Comparison of ENCODE assay signal across 9 cellular contexts in genomic region chr20:59955131-59955796, GRCh38. TPM values are rescaled to one million over a fixed set of nuclear protein-coding genes. Genes with fewer than 3 reads are reported as not detected.
DNase-seq lines count a peak whose midpoint lies in the region; ATAC-seq, FAIRE-seq and TF ChIP-seq lines count a peak whose summit lies in the region.
"Had no signal": no experiment of that assay in that cellular context is flagged by ENCODE, and none has a peak within 500 bp of the region (broad histone marks: within the 10 kb centered on the region; RNA-seq: fewer than 3 reads in every experiment).

No MANE protein-coding gene starts in this region.

- no peak overlapping the region for H3K4me3 ChIP-seq in Jurkat, Clone E6-1 (ENCODE audit: low read length)
- H3K4me3 ChIP-seq in HepG2 (replicated peaks in 1 of 3; ENCODE audit: insufficient read depth in 1 of 3, low read depth in 2 of 3, low read length in 3 of 3), result no peak overlapping the region
- no peak overlapping the region for H3K4me3 ChIP-seq in spleen
- H3K4me3 ChIP-seq: cardiac muscle cell had no signal

- no peaks in the 10 kb centered on the region for H3K9me3 Mint-ChIP-seq in Calu3 (ENCODE audit: low read depth, unreplicated experiment)
- no peaks in the 10 kb centered on the region for H3K9me3 Mint-ChIP-seq in activated T-helper 2 cell treated with anti-CD3 and anti-CD28 coated beads, Interferon-gamma antibody, Interleukin-2, Interleukin-4, amounts not matched to agents 10 μg/mL and 5 μg/mL and 100 μg/mL, durations not matched to agents 14 hours and 24 hours and 36 hours

- H3K36me3 ChIP-seq in HepG2 (replicated peaks in 1 of 2; ENCODE audit: control insufficient read depth in 1 of 2, insufficient read depth in 2 of 2, low read length in 2 of 2) (no peaks in the 10 kb centered on the region), spleen (peaks cover 0 to 33% (median 0%) of the 10 kb centered on the region in 6 donors)
- H3K36me3 ChIP-seq: cardiac muscle cell had no signal

- H3K27ac ChIP-seq in HepG2 (ENCODE audit: extremely low read length, insufficient read depth, low read length) (no peak overlapping the region), spleen (no peak overlapping the region)
- H3K27ac ChIP-seq: cardiac muscle cell had no signal

- POLR2A ChIA-PET in HepG2 (lab: Yijun Ruan, JAX), result interaction anchor here (1.9 kb wide), 1 partner anchor 15 kb away, joined by 14 read pairs; the partner anchor contains the start of genes FAM217B and PPP1R3D

- DNase-seq in Calu3 (peak; percentile 41), SK-N-DZ (ENCODE audit: low spot score) (peak; percentile 71), HepG2 (ENCODE audit: low spot score) (peak; percentile 53), spleen (no peak)
- DNase-seq in Jurkat, Clone E6-1 (ENCODE audit: low read depth, low spot score), result peak; percentile 65
- DNase-seq in activated T-helper 2 cell treated with anti-CD3 and anti-CD28 coated beads, Interferon-gamma antibody, Interleukin-2, Interleukin-4, amounts not matched to agents 10 μg/mL and 5 μg/mL and 100 μg/mL, durations not matched to agents 14 hours and 24 hours and 36 hours (ENCODE audit: low spot score), result no peak

- H3K27me3 Mint-ChIP-seq in Calu3 (ENCODE audit: unreplicated experiment), result no peaks in the 10 kb centered on the region
- no peaks in the 10 kb centered on the region for H3K27me3 Mint-ChIP-seq in activated T-helper 2 cell treated with anti-CD3 and anti-CD28 coated beads, Interferon-gamma antibody, Interleukin-2, Interleukin-4, amounts not matched to agents 10 μg/mL and 5 μg/mL and 100 μg/mL, durations not matched to agents 14 hours and 24 hours and 36 hours (ENCODE audit: low read depth)

- no TSS peak for BruUV-seq in Calu3 (replicated peaks; lab: Mats Ljungman, UMichigan)
- BruUV-seq in HepG2 (replicated peaks; lab: Mats Ljungman, UMichigan), result no TSS peak

- TF ChIP-seq RAD21 in HepG2 (CRISPR knock-in tag; IDR thresholded peaks at IDR 0.05), result 0 out of 2 replicates have a peak, but pooled peaks have one; percentile 39

- TF ChIP-seq EP300 in HepG2 (IDR thresholded peaks at IDR 0.05; ENCODE audit: low read depth in 2 of 2, low read length in 2 of 2) (no peak), HepG2 (CRISPR knock-in tag; IDR thresholded peaks at IDR 0.05; ENCODE audit: borderline replicate concordance) (no peak)

- H3K36me3 Mint-ChIP-seq in Calu3 (ENCODE audit: insufficient read depth, unreplicated experiment), result no peaks in the 10 kb centered on the region
- no peaks in the 10 kb centered on the region for H3K36me3 Mint-ChIP-seq in activated T-helper 2 cell treated with anti-CD3 and anti-CD28 coated beads, Interferon-gamma antibody, Interleukin-2, Interleukin-4, amounts not matched to agents 10 μg/mL and 5 μg/mL and 100 μg/mL, durations not matched to agents 14 hours and 24 hours and 36 hours (ENCODE audit: low read depth)

- CTCF ChIA-PET in Calu3 (lab: Charles Lee) (interaction anchor here (0.6 to 1.9 kb wide), 9 partner anchors 11 to 172 kb away, joined by 3 to 15 read pairs (median 4); partner anchors contain the start of genes FAM217B and PPP1R3D), HepG2 (lab: Yijun Ruan, JAX; ENCODE audit: low intra/inter-chr PET ratio, low total read pairs) (interaction anchor here (1.4 kb wide), 1 partner anchor 21 kb away, joined by 8 read pairs; the partner anchor contains the start of gene SYCP2)

- no peaks in the 10 kb centered on the region for H3K79me2 ChIP-seq in HepG2 (ENCODE audit: insufficient read depth, low read length)

- intact Hi-C loops in Calu3 (cut with micrococcal nuclease; ENCODE audit: unreplicated experiment) (no loop called here), HepG2 (cut with micrococcal nuclease; ENCODE audit: unreplicated experiment) (loop anchor here (1.0 kb wide), 1 partner anchor 105 kb away; no protein-coding TSS in a partner anchor), spleen (cut with DNase I; ENCODE audit: low total_unique reads) (no loop called here)
- intact Hi-C loops in activated T-helper 2 cell treated with anti-CD3 and anti-CD28 coated beads, Interferon-gamma antibody, Interleukin-2, Interleukin-4, amounts not matched to agents 10 μg/mL and 5 μg/mL and 100 μg/mL, durations not matched to agents 14 hours and 24 hours and 36 hours (cut with micrococcal nuclease), result no loop called here

- no peak overlapping the region for H3K27ac Mint-ChIP-seq in Calu3 (ENCODE audit: unreplicated experiment)
- H3K27ac Mint-ChIP-seq in activated T-helper 2 cell treated with anti-CD3 and anti-CD28 coated beads, Interferon-gamma antibody, Interleukin-2, Interleukin-4, amounts not matched to agents 10 μg/mL and 5 μg/mL and 100 μg/mL, durations not matched to agents 14 hours and 24 hours and 36 hours, result no peak overlapping the region

- H4K20me1 ChIP-seq in HepG2 (ENCODE audit: insufficient read depth, low read length), result no peaks in the 10 kb centered on the region

- H3K9me3 ChIP-seq in HepG2 (ENCODE audit: low read length) (no peaks in the 10 kb centered on the region), spleen (no peaks in the 10 kb centered on the region)

- H2AFZ ChIP-seq in HepG2 (ENCODE audit: low read length), result no peak overlapping the region

- H3K4me3 Mint-ChIP-seq in Calu3 (ENCODE audit: low read depth, unreplicated experiment), result no peak overlapping the region
- no peak overlapping the region for H3K4me3 Mint-ChIP-seq in activated T-helper 2 cell treated with anti-CD3 and anti-CD28 coated beads, Interferon-gamma antibody, Interleukin-2, Interleukin-4, amounts not matched to agents 10 μg/mL and 5 μg/mL and 100 μg/mL, durations not matched to agents 14 hours and 24 hours and 36 hours (ENCODE audit: low read depth)

- 52% methylated on average over 8 of the region's 8 CpGs for WGBS in HepG2 (ENCODE audit: low lambda C conversion rate)
- WGBS in spleen, 5 donors, result 81 to 90% (median 85%) methylated on average over 8 of the region's 8 CpGs

- H3K4me2 ChIP-seq in HepG2 (ENCODE audit: low read depth, low read length), result no peak overlapping the region

- in situ Hi-C loops in HepG2 (cut with HindIII; ENCODE audit: extremely low pct_ligation_motif_present, low pct_unique_long_range_greater_than_20kb), result no loop called here

- TF ChIP-seq POLR2A in HepG2 (IDR thresholded peaks at IDR 0.05; ENCODE audit: insufficient read depth in 1 of 2, low read depth in 2 of 2, low read length in 2 of 2), result no peak
- TF ChIP-seq POLR2A in spleen (IDR thresholded peaks at IDR 0.05), result no peak

- no peaks in the 10 kb centered on the region for H3K4me1 Mint-ChIP-seq in Calu3 (ENCODE audit: low read depth, unreplicated experiment)
- H3K4me1 Mint-ChIP-seq in activated T-helper 2 cell treated with anti-CD3 and anti-CD28 coated beads, Interferon-gamma antibody, Interleukin-2, Interleukin-4, amounts not matched to agents 10 μg/mL and 5 μg/mL and 100 μg/mL, durations not matched to agents 14 hours and 24 hours and 36 hours (ENCODE audit: low read depth), result peaks cover 4% of the 10 kb centered on the region

- H3K9ac ChIP-seq in HepG2 (ENCODE audit: insufficient read depth, low read depth, low read length), result no peak overlapping the region

- H3K4me1 ChIP-seq in HepG2 (ENCODE audit: insufficient read depth, low read length) (no peaks in the 10 kb centered on the region), spleen (no peaks in the 10 kb centered on the region)

- H3K27me3 ChIP-seq in HepG2 (ENCODE audit: control insufficient read depth in 1 of 2, insufficient read depth in 2 of 2, low read length in 2 of 2), result no peaks in the 10 kb centered on the region
- no peaks in the 10 kb centered on the region for H3K27me3 ChIP-seq in spleen (replicated peaks in 1 of 7)
- H3K27me3 ChIP-seq: cardiac muscle cell had no signal

- TF ChIP-seq CTCF in Calu3 (IDR thresholded peaks at IDR 0.05; ENCODE audit: unreplicated experiment) (peak; percentile 40), HepG2 (CRISPR knock-in tag; IDR thresholded peaks at IDR 0.05) (peak; percentile 66), spleen (IDR thresholded peaks at IDR 0.05 in 8 of 11, conservative IDR thresholded peaks at IDR 0.05 in 3 of 11) (peak in 5 of 11 experiments; percentile 6 to 22 (median 10))

- ATAC-seq in HepG2 (peak; percentile 98), GM19035 (IDR thresholded peaks at IDR 0.05; ENCODE audit: unreplicated experiment) (no peak), HG02840 (IDR thresholded peaks at IDR 0.05; ENCODE audit: low FRiP score, unreplicated experiment) (no peak)

- FAIRE-seq in HepG2 (lab: Jason Lieb, UNC), result peak; percentile 84

RNA-seq across cellular contexts. Expression of gene CDH26, which starts 3.0 kb away (rescaled TPM):
- total RNA-seq in Calu3 (2022), result 0.76 and 1.1 TPM in 2 replicates
- 1.2 TPM for polyA plus RNA-seq in Jurkat, Clone E6-1 (2012; ENCODE audit: insufficient read depth, insufficient read length)
- 0.09 TPM in 1 of 2 replicates, not detected in the other for polyA plus RNA-seq in SK-N-DZ (2014; cell fraction: cytosol; rRNA removed)
- 0.28 and 2.9 TPM in 2 replicates for polyA plus RNA-seq in SK-N-DZ (2014; cell fraction: nucleus; rRNA removed)
- 0.40 and 0.45 TPM in 2 replicates for total RNA-seq in HepG2 (2016; rRNA removed; fragmentation: Illumina TruSeq; extraction: Trizol)
- 0.10 and 0.18 TPM in 2 replicates for total RNA-seq in HepG2 (2016; cell fraction: cytosol; rRNA removed; fragmentation: Illumina TruSeq; extraction: Trizol; ENCODE audit: low read depth)
- 0.11 TPM in 1 of 2 replicates, not detected in the other for total RNA-seq in HepG2 (2016; cell fraction: insoluble cytoplasmic fraction; rRNA removed; fragmentation: Illumina TruSeq; extraction: Trizol)
- 0.10 and 0.34 TPM in 2 replicates for total RNA-seq in HepG2 (2016; cell fraction: membrane; rRNA removed; fragmentation: Illumina TruSeq; extraction: Trizol)
- 0.59 and 0.88 TPM in 2 replicates for total RNA-seq in HepG2 (2016; cell fraction: nucleus; rRNA removed; fragmentation: Illumina TruSeq; extraction: Trizol)
- polyA plus RNA-seq in HepG2 (2011; rRNA removed), result 0.88 and 1.1 TPM in 2 replicates
- polyA plus RNA-seq in HepG2 (2011; cell fraction: cytosol; rRNA removed), result 0.11 and 0.19 TPM in 2 replicates
- polyA plus RNA-seq in HepG2 (2011; cell fraction: nucleus; rRNA removed), result 3.0 TPM in 2 replicates
- polyA plus RNA-seq in HepG2 (2012), result 0.44 and 0.67 TPM in 2 replicates
- polyA plus RNA-seq in HepG2 (2016; cell fraction: cytosol; fragmentation: Illumina TruSeq; extraction: Trizol; ENCODE audit: low read depth), result not detected in 2 replicates
- polyA plus RNA-seq in HepG2 (2016; cell fraction: insoluble cytoplasmic fraction; fragmentation: Illumina TruSeq; extraction: Trizol; ENCODE audit: low read depth), result 0.22 TPM in 1 of 2 replicates, not detected in the other
- not detected in 2 replicates for polyA plus RNA-seq in HepG2 (2016; cell fraction: membrane; fragmentation: Illumina TruSeq; extraction: Trizol; ENCODE audit: low read depth)
- polyA plus RNA-seq in HepG2 (2016; cell fraction: nucleus; fragmentation: Illumina TruSeq; extraction: Trizol; ENCODE audit: insufficient read depth, low read depth), result 1.6 and 1.8 TPM in 2 replicates
- 0.52 TPM in 1 of 2 replicates, not detected in the other for polyA minus RNA-seq in HepG2 (2011; rRNA and poly(A)+ RNA removed; ENCODE audit: low replicate concordance)
- 0.79 TPM in 1 of 2 replicates, not detected in the other for polyA minus RNA-seq in HepG2 (2011; cell fraction: cytosol; rRNA and poly(A)+ RNA removed)
- 2.7 and 3.2 TPM in 2 replicates for polyA minus RNA-seq in HepG2 (2011; cell fraction: nucleus; rRNA and poly(A)+ RNA removed)
- total RNA-seq in spleen, result 1 to 10 TPM; 1.8 to 6.2 (median 3.1) TPM
- polyA plus RNA-seq in spleen, result 1 to 10 TPM in 1 of 3 donors, under 1 TPM in 2; 0.70 to 1.3 (median 0.89) TPM
- 0.30 and 0.85 TPM in 2 replicates for total RNA-seq in activated T-helper 2 cell treated with anti-CD3 and anti-CD28 coated beads, Interferon-gamma antibody, Interleukin-2, Interleukin-4, amounts not matched to agents 10 μg/mL and 5 μg/mL and 100 μg/mL, durations not matched to agents 14 hours and 24 hours and 36 hours

RNA-seq across cellular contexts. Expression of gene FAM217B, which starts 15.1 kb away (rescaled TPM):
- total RNA-seq in Calu3 (2022) (32.3 and 34.4 TPM in 2 replicates), HepG2 (2016; rRNA removed; fragmentation: Illumina TruSeq; extraction: Trizol) (14.3 and 20.4 TPM in 2 replicates), spleen (10 to 100 TPM; 13.4 to 22.4 (median 18.6) TPM)
- polyA plus RNA-seq in Jurkat, Clone E6-1 (2012; ENCODE audit: insufficient read depth, insufficient read length), result 14.4 TPM
- polyA plus RNA-seq in SK-N-DZ (2014; cell fraction: cytosol; rRNA removed), result 7.4 and 8.0 TPM in 2 replicates
- 3.8 and 6.3 TPM in 2 replicates for polyA plus RNA-seq in SK-N-DZ (2014; cell fraction: nucleus; rRNA removed)
- 1.5 and 1.8 TPM in 2 replicates for total RNA-seq in HepG2 (2016; cell fraction: cytosol; rRNA removed; fragmentation: Illumina TruSeq; extraction: Trizol; ENCODE audit: low read depth)
- 11.9 and 18.8 TPM in 2 replicates for total RNA-seq in HepG2 (2016; cell fraction: insoluble cytoplasmic fraction; rRNA removed; fragmentation: Illumina TruSeq; extraction: Trizol)
- total RNA-seq in HepG2 (2016; cell fraction: membrane; rRNA removed; fragmentation: Illumina TruSeq; extraction: Trizol), result 7.2 and 7.3 TPM in 2 replicates
- 19.5 and 21.4 TPM in 2 replicates for total RNA-seq in HepG2 (2016; cell fraction: nucleus; rRNA removed; fragmentation: Illumina TruSeq; extraction: Trizol)
- polyA plus RNA-seq in HepG2 (2011; rRNA removed) (7.4 and 11.1 TPM in 2 replicates), spleen (1 to 10 TPM; 4.6 to 5.5 (median 5.4) TPM)
- 4.5 and 7.3 TPM in 2 replicates for polyA plus RNA-seq in HepG2 (2011; cell fraction: cytosol; rRNA removed)
- 4.6 and 9.1 TPM in 2 replicates for polyA plus RNA-seq in HepG2 (2011; cell fraction: nucleus; rRNA removed)
- polyA plus RNA-seq in HepG2 (2012), result 5.7 and 9.1 TPM in 2 replicates
- 1.6 and 1.8 TPM in 2 replicates for polyA plus RNA-seq in HepG2 (2016; cell fraction: cytosol; fragmentation: Illumina TruSeq; extraction: Trizol; ENCODE audit: low read depth)
- polyA plus RNA-seq in HepG2 (2016; cell fraction: insoluble cytoplasmic fraction; fragmentation: Illumina TruSeq; extraction: Trizol; ENCODE audit: low read depth), result 18.5 and 19.5 TPM in 2 replicates
- polyA plus RNA-seq in HepG2 (2016; cell fraction: membrane; fragmentation: Illumina TruSeq; extraction: Trizol; ENCODE audit: low read depth), result 4.0 and 4.2 TPM in 2 replicates
- polyA plus RNA-seq in HepG2 (2016; cell fraction: nucleus; fragmentation: Illumina TruSeq; extraction: Trizol; ENCODE audit: insufficient read depth, low read depth), result 15.5 and 17.2 TPM in 2 replicates
- 4.9 and 7.4 TPM in 2 replicates for polyA minus RNA-seq in HepG2 (2011; rRNA and poly(A)+ RNA removed; ENCODE audit: low replicate concordance)
- polyA minus RNA-seq in HepG2 (2011; cell fraction: cytosol; rRNA and poly(A)+ RNA removed), result 7.1 and 7.6 TPM in 2 replicates
- 25.2 and 33.8 TPM in 2 replicates for polyA minus RNA-seq in HepG2 (2011; cell fraction: nucleus; rRNA and poly(A)+ RNA removed)
- total RNA-seq in activated T-helper 2 cell treated with anti-CD3 and anti-CD28 coated beads, Interferon-gamma antibody, Interleukin-2, Interleukin-4, amounts not matched to agents 10 μg/mL and 5 μg/mL and 100 μg/mL, durations not matched to agents 14 hours and 24 hours and 36 hours, result 27.8 and 28.8 TPM in 2 replicates

RNA-seq across cellular contexts. Expression of gene PPP1R3D, which starts 15.2 kb away (rescaled TPM):
- total RNA-seq in Calu3 (2022) (16.6 and 17.9 TPM in 2 replicates), HepG2 (2016; rRNA removed; fragmentation: Illumina TruSeq; extraction: Trizol) (3.7 and 4.0 TPM in 2 replicates), spleen (10 to 100 TPM; 11.8 to 24.9 (median 14.6) TPM)
- 1.6 TPM for polyA plus RNA-seq in Jurkat, Clone E6-1 (2012; ENCODE audit: insufficient read depth, insufficient read length)
- polyA plus RNA-seq in SK-N-DZ (2014; cell fraction: cytosol; rRNA removed), result 3.8 and 4.8 TPM in 2 replicates
- polyA plus RNA-seq in SK-N-DZ (2014; cell fraction: nucleus; rRNA removed), result 3.5 and 4.2 TPM in 2 replicates
- total RNA-seq in HepG2 (2016; cell fraction: cytosol; rRNA removed; fragmentation: Illumina TruSeq; extraction: Trizol; ENCODE audit: low read depth), result 0.40 and 0.53 TPM in 2 replicates
- 3.6 and 3.9 TPM in 2 replicates for total RNA-seq in HepG2 (2016; cell fraction: insoluble cytoplasmic fraction; rRNA removed; fragmentation: Illumina TruSeq; extraction: Trizol)
- total RNA-seq in HepG2 (2016; cell fraction: membrane; rRNA removed; fragmentation: Illumina TruSeq; extraction: Trizol), result 3.1 TPM in 2 replicates
- total RNA-seq in HepG2 (2016; cell fraction: nucleus; rRNA removed; fragmentation: Illumina TruSeq; extraction: Trizol), result 5.1 and 5.2 TPM in 2 replicates
- polyA plus RNA-seq in HepG2 (2011; rRNA removed) (1.0 and 1.2 TPM in 2 replicates), spleen (1 to 10 TPM; 3.1 to 5.0 (median 4.0) TPM)
- polyA plus RNA-seq in HepG2 (2011; cell fraction: cytosol; rRNA removed), result 0.89 and 0.91 TPM in 2 replicates
- 2.7 and 3.1 TPM in 2 replicates for polyA plus RNA-seq in HepG2 (2011; cell fraction: nucleus; rRNA removed)
- polyA plus RNA-seq in HepG2 (2012), result 1.7 and 1.9 TPM in 2 replicates
- 0.22 and 0.29 TPM in 2 replicates for polyA plus RNA-seq in HepG2 (2016; cell fraction: cytosol; fragmentation: Illumina TruSeq; extraction: Trizol; ENCODE audit: low read depth)
- 2.9 and 3.0 TPM in 2 replicates for polyA plus RNA-seq in HepG2 (2016; cell fraction: insoluble cytoplasmic fraction; fragmentation: Illumina TruSeq; extraction: Trizol; ENCODE audit: low read depth)
- polyA plus RNA-seq in HepG2 (2016; cell fraction: membrane; fragmentation: Illumina TruSeq; extraction: Trizol; ENCODE audit: low read depth), result 1.1 and 1.4 TPM in 2 replicates
- polyA plus RNA-seq in HepG2 (2016; cell fraction: nucleus; fragmentation: Illumina TruSeq; extraction: Trizol; ENCODE audit: insufficient read depth, low read depth), result 3.4 and 3.9 TPM in 2 replicates
- 1.9 and 4.1 TPM in 2 replicates for polyA minus RNA-seq in HepG2 (2011; rRNA and poly(A)+ RNA removed; ENCODE audit: low replicate concordance)
- polyA minus RNA-seq in HepG2 (2011; cell fraction: cytosol; rRNA and poly(A)+ RNA removed), result 1.3 and 3.8 TPM in 2 replicates
- polyA minus RNA-seq in HepG2 (2011; cell fraction: nucleus; rRNA and poly(A)+ RNA removed), result 8.4 and 8.7 TPM in 2 replicates
- total RNA-seq in activated T-helper 2 cell treated with anti-CD3 and anti-CD28 coated beads, Interferon-gamma antibody, Interleukin-2, Interleukin-4, amounts not matched to agents 10 μg/mL and 5 μg/mL and 100 μg/mL, durations not matched to agents 14 hours and 24 hours and 36 hours, result 6.4 and 6.6 TPM in 2 replicates

RNA-seq across cellular contexts. Expression of gene SYCP2, which starts 21.8 kb away (rescaled TPM):
- 56.0 and 58.1 TPM in 2 replicates for total RNA-seq in Calu3 (2022)
- 41.4 TPM for polyA plus RNA-seq in Jurkat, Clone E6-1 (2012; ENCODE audit: insufficient read depth, insufficient read length)
- 0.12 and 0.17 TPM in 2 replicates for polyA plus RNA-seq in SK-N-DZ (2014; cell fraction: cytosol; rRNA removed)
- polyA plus RNA-seq in SK-N-DZ (2014; cell fraction: nucleus; rRNA removed), result 1.3 and 5.9 TPM in 2 replicates
- total RNA-seq in HepG2 (2016; rRNA removed; fragmentation: Illumina TruSeq; extraction: Trizol), result 0.07 and 0.25 TPM in 2 replicates
- total RNA-seq in HepG2 (2016; cell fraction: cytosol; rRNA removed; fragmentation: Illumina TruSeq; extraction: Trizol; ENCODE audit: low read depth), result 0.30 TPM in 1 of 2 replicates, not detected in the other
- total RNA-seq in HepG2 (2016; cell fraction: insoluble cytoplasmic fraction; rRNA removed; fragmentation: Illumina TruSeq; extraction: Trizol), result 0.15 TPM in 1 of 2 replicates, not detected in the other
- total RNA-seq in HepG2 (2016; cell fraction: membrane; rRNA removed; fragmentation: Illumina TruSeq; extraction: Trizol), result 0.03 and 0.38 TPM in 2 replicates
- total RNA-seq in HepG2 (2016; cell fraction: nucleus; rRNA removed; fragmentation: Illumina TruSeq; extraction: Trizol), result 0.25 and 1.1 TPM in 2 replicates
- 0.09 and 0.24 TPM in 2 replicates for polyA plus RNA-seq in HepG2 (2011; rRNA removed)
- polyA plus RNA-seq in HepG2 (2011; cell fraction: cytosol; rRNA removed), result 0.10 TPM in 1 of 2 replicates, not detected in the other
- 0.12 and 0.32 TPM in 2 replicates for polyA plus RNA-seq in HepG2 (2011; cell fraction: nucleus; rRNA removed)
- 0.07 and 0.36 TPM in 2 replicates for polyA plus RNA-seq in HepG2 (2012)
- not detected in 2 replicates for polyA plus RNA-seq in HepG2 (2016; cell fraction: cytosol; fragmentation: Illumina TruSeq; extraction: Trizol; ENCODE audit: low read depth)
- polyA plus RNA-seq in HepG2 (2016; cell fraction: insoluble cytoplasmic fraction; fragmentation: Illumina TruSeq; extraction: Trizol; ENCODE audit: low read depth), result not detected in 2 replicates
- polyA plus RNA-seq in HepG2 (2016; cell fraction: membrane; fragmentation: Illumina TruSeq; extraction: Trizol; ENCODE audit: low read depth), result not detected in 2 replicates
- 0.53 and 0.57 TPM in 2 replicates for polyA plus RNA-seq in HepG2 (2016; cell fraction: nucleus; fragmentation: Illumina TruSeq; extraction: Trizol; ENCODE audit: insufficient read depth, low read depth)
- polyA minus RNA-seq in HepG2 (2011; rRNA and poly(A)+ RNA removed; ENCODE audit: low replicate concordance), result not detected in 2 replicates
- polyA minus RNA-seq in HepG2 (2011; cell fraction: cytosol; rRNA and poly(A)+ RNA removed), result not detected in 2 replicates
- 1.1 and 1.3 TPM in 2 replicates for polyA minus RNA-seq in HepG2 (2011; cell fraction: nucleus; rRNA and poly(A)+ RNA removed)
- 1 to 10 TPM; 4.1 to 9.1 (median 6.1) TPM for total RNA-seq in spleen
- 1 to 10 TPM; 1.5 to 3.4 (median 1.9) TPM for polyA plus RNA-seq in spleen
- total RNA-seq in activated T-helper 2 cell treated with anti-CD3 and anti-CD28 coated beads, Interferon-gamma antibody, Interleukin-2, Interleukin-4, amounts not matched to agents 10 μg/mL and 5 μg/mL and 100 μg/mL, durations not matched to agents 14 hours and 24 hours and 36 hours, result 4.6 and 4.9 TPM in 2 replicates
- total RNA-seq: cardiac muscle cell had no signal

Comparison
In these comparisons a context has a peak if more than half of its experiments do, and no peak if none do; other contexts are left out.
1. DNase-seq: peak in Calu3 (single experiment), Jurkat, Clone E6-1 (single experiment), SK-N-DZ (single experiment) and HepG2 (single experiment); none in spleen (single experiment) and activated T-helper 2 cell treated with anti-CD3 and anti-CD28 coated beads, Interferon-gamma antibody, Interleukin-2, Interleukin-4, amounts not matched to agents 10 μg/mL and 5 μg/mL and 100 μg/mL, durations not matched to agents 14 hours and 24 hours and 36 hours (single experiment).